In the genomic region with DNA sequence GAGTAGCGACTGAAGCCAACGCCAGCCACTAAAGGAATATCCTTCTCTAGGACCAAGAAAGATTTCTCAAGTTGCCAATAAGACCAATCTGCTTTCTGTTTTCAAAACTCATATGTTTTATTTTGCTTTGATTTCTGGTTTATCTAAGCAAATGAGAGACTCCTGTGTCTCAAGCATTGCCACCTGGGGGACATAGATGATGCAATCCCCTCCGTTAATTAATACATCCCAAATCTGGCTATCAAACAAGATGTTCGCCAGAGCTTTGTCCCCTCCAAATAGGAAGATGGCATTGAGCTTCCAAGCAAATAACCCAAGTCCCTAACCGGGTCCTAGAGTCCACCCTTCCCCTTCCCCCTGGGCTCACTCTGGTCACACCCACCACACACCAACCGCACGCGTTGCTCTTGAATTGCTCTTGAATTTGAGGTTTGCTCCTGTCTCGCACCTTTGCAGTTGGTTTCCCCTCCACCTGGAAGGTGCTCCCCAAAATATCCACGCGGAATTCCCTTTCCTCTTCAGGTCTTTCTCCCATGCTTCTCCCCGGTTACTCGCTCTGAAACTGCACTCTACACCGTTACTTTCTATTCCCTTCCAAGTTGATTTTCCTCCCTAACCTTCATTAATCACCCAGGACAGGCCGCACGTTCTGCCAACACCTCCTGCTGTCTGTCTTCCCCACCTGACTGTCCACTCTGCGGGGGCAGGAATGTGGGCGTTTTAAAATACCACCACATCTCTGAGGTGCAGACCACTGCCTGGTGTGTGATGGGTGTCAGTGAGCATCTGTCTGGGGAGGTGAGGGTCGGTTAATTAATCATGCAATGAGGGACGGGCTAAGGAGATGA, we compare ENCODE assay signal across 23 cellular contexts.
"Had no signal": no experiment of that assay in that cellular context is flagged by ENCODE, and none has a peak within 500 bp of the region (broad histone marks: within the 10 kb centered on the region; RNA-seq: fewer than 3 reads in every experiment).

No MANE protein-coding gene starts in this region.

- H3K36me3 Mint-ChIP-seq: activated CD8-positive, alpha-beta memory T cell treated with anti-CD3 and anti-CD28 coated beads, Interleukin-2, amount 10 ng/mL, durations not matched to agents 7 days and 5 days; activated naive CD4-positive, alpha-beta T cell treated with anti-CD3 and anti-CD28 coated beads, Interleukin-2, amount 50 U/mL, for 72 hours had no signal

- DNase-seq: activated CD4-positive, alpha-beta T cell treated with anti-CD3 and anti-CD28 coated beads, Interleukin-2, amount 10 ng/mL, durations not matched to agents 24 days and 14 days; activated CD4-positive, alpha-beta T cell treated with anti-CD3 and anti-CD28 coated beads, Interleukin-2, amount 50 U/mL, for 48 hours; activated CD4-positive, CD25-positive, alpha-beta regulatory T cell treated with anti-CD3 and anti-CD28 coated beads, Interleukin-2, amount 50 U/mL, for 72 hours; activated CD8-positive, alpha-beta memory T cell treated with anti-CD3 and anti-CD28 coated beads, Interleukin-2, amount 10 ng/mL, durations not matched to agents 7 days and 5 days; activated effector memory CD4-positive, alpha-beta T cell treated with anti-CD3 and anti-CD28 coated beads, Interleukin-2, amount 50 U/mL, for 16 hours; activated naive CD4-positive, alpha-beta T cell treated with Interleukin-2 at 50 U/mL for 16 hours; activated T-cell treated with anti-CD3 and anti-CD28 coated beads, Interleukin-2, amount 50 U/mL, for 24 hours; brain microvascular endothelial cell; Karpas-422; MM.1S; NCI-H1105; NCI-H1436; NCI-H1694 treated with DMSO at 0.1 percent for 48 hours; NCI-H2029 treated with DMSO at 0.1 percent for 48 hours; NCI-H345; NCI-H510A; NCI-H526 treated with DMSO at 0.1 percent for 48 hours; PC-3; SHP77 treated with DMSO at 0.1 percent for 48 hours had no signal

- H3K27me3 ChIP-seq: brain microvascular endothelial cell, cardiac muscle cell had no signal

- H3K36me3 ChIP-seq: brain microvascular endothelial cell, cardiac muscle cell had no signal

- H3K4me1 Mint-ChIP-seq: activated CD4-positive, alpha-beta T cell treated with anti-CD3 and anti-CD28 coated beads, Interleukin-2, amount 10 ng/mL, durations not matched to agents 24 days and 14 days; activated CD8-positive, alpha-beta memory T cell treated with anti-CD3 and anti-CD28 coated beads, Interleukin-2, amount 10 ng/mL, durations not matched to agents 7 days and 5 days had no signal

- H3K4me3 ChIP-seq: cardiac muscle cell had no signal

- H3K27ac Mint-ChIP-seq: activated CD4-positive, alpha-beta T cell treated with anti-CD3 and anti-CD28 coated beads, Interleukin-2, amount 10 ng/mL, durations not matched to agents 24 days and 14 days; activated CD8-positive, alpha-beta memory T cell treated with anti-CD3 and anti-CD28 coated beads, Interleukin-2, amount 10 ng/mL, durations not matched to agents 7 days and 5 days; activated naive CD4-positive, alpha-beta T cell treated with anti-CD3 and anti-CD28 coated beads, Interleukin-2, amount 50 U/mL, for 72 hours; activated T-cell treated with anti-CD3 and anti-CD28 coated beads, Interleukin-2, amount 50 U/mL, for 24 hours; activated T-helper 1 cell treated with anti-CD3 and anti-CD28 coated beads, Interleukin-12 subunit alpha, Interleukin-12 subunit beta, Interleukin-2, Interleukin-4 antibody, amounts not matched to agents 30 ng/mL and 10 ng/mL and 1 ng/mL, durations not matched to agents 14 hours and 24 hours and 36 hours; T-helper 1 cell treated with Interleukin-12 subunit alpha and Interleukin-12 subunit beta and Interleukin-4 antibody, amounts not matched to agents 30 μg/mL and 1 μg/mL, for 36 hours had no signal

- ATAC-seq: activated CD8-positive, alpha-beta memory T cell treated with anti-CD3 and anti-CD28 coated beads, Interleukin-2, amount 10 ng/mL, durations not matched to agents 7 days and 5 days; activated naive CD4-positive, alpha-beta T cell treated with anti-CD3 and anti-CD28 coated beads, Interleukin-2, amount 50 U/mL, for 72 hours; PC-3 had no signal

- H3K9me3 Mint-ChIP-seq: activated CD4-positive, alpha-beta T cell treated with anti-CD3 and anti-CD28 coated beads, Interleukin-2, amount 10 ng/mL, durations not matched to agents 24 days and 14 days; activated T-cell treated with anti-CD3 and anti-CD28 coated beads, Interleukin-2, amount 50 U/mL, for 24 hours; activated T-helper 1 cell treated with anti-CD3 and anti-CD28 coated beads, Interleukin-12 subunit alpha, Interleukin-12 subunit beta, Interleukin-2, Interleukin-4 antibody, amounts not matched to agents 30 ng/mL and 10 ng/mL and 1 ng/mL, durations not matched to agents 14 hours and 24 hours and 36 hours; T-helper 1 cell treated with Interleukin-12 subunit alpha and Interleukin-12 subunit beta and Interleukin-4 antibody, amounts not matched to agents 30 μg/mL and 1 μg/mL, for 36 hours had no signal

- H3K4me3 Mint-ChIP-seq: activated CD4-positive, alpha-beta T cell treated with anti-CD3 and anti-CD28 coated beads, Interleukin-2, amount 10 ng/mL, durations not matched to agents 24 days and 14 days; activated CD8-positive, alpha-beta memory T cell treated with anti-CD3 and anti-CD28 coated beads, Interleukin-2, amount 10 ng/mL, durations not matched to agents 7 days and 5 days; activated T-cell treated with anti-CD3 and anti-CD28 coated beads, Interleukin-2, amount 50 U/mL, for 24 hours; activated T-helper 1 cell treated with anti-CD3 and anti-CD28 coated beads, Interleukin-12 subunit alpha, Interleukin-12 subunit beta, Interleukin-2, Interleukin-4 antibody, amounts not matched to agents 30 ng/mL and 10 ng/mL and 1 ng/mL, durations not matched to agents 14 hours and 24 hours and 36 hours; T-helper 1 cell treated with Interleukin-12 subunit alpha and Interleukin-12 subunit beta and Interleukin-4 antibody, amounts not matched to agents 30 μg/mL and 1 μg/mL, for 36 hours had no signal

- H3K27ac ChIP-seq: brain microvascular endothelial cell, cardiac muscle cell had no signal
